1 cellular context compared by ENCODE assay signal in genomic region chr6:1645466-1646185, GRCh38.
TF ChIP-seq lines count a peak whose summit lies in the region.

No MANE protein-coding gene starts in this region.

TF ChIP-seq in WTC11, 78 proteins besides CTCF, POLR2A, EP300 and RAD21 (continued from another document):
- TF ChIP-seq, protein P1, sequence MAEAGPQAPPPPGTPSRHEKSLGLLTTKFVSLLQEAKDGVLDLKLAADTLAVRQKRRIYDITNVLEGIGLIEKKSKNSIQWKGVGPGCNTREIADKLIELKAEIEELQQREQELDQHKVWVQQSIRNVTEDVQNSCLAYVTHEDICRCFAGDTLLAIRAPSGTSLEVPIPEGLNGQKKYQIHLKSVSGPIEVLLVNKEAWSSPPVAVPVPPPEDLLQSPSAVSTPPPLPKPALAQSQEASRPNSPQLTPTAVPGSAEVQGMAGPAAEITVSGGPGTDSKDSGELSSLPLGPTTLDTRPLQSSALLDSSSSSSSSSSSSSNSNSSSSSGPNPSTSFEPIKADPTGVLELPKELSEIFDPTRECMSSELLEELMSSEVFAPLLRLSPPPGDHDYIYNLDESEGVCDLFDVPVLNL (CRISPR knock-in tag; IDR thresholded peaks at IDR 0.05; ENCODE audit: borderline replicate concordance, low read depth): no peak
- TF ChIP-seq HMGA2 (CRISPR knock-in tag; IDR thresholded peaks at IDR 0.05): no peak
- no peak for TF ChIP-seq ZNF425 (CRISPR knock-in tag; conservative IDR thresholded peaks at IDR 0.05)
- TF ChIP-seq CDX4 (CRISPR knock-in tag; IDR thresholded peaks at IDR 0.05; ENCODE audit: borderline replicate concordance): no peak
- TF ChIP-seq FOXP1 (CRISPR knock-in tag; IDR thresholded peaks at IDR 0.05; ENCODE audit: borderline replicate concordance): no peak
- TF ChIP-seq, protein P2, sequence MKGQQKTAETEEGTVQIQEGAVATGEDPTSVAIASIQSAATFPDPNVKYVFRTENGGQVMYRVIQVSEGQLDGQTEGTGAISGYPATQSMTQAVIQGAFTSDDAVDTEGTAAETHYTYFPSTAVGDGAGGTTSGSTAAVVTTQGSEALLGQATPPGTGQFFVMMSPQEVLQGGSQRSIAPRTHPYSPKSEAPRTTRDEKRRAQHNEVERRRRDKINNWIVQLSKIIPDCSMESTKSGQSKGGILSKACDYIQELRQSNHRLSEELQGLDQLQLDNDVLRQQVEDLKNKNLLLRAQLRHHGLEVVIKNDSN (CRISPR knock-in tag; IDR thresholded peaks at IDR 0.05): no peak
